19 cellular contexts compared by ENCODE assay signal in the genomic region with DNA sequence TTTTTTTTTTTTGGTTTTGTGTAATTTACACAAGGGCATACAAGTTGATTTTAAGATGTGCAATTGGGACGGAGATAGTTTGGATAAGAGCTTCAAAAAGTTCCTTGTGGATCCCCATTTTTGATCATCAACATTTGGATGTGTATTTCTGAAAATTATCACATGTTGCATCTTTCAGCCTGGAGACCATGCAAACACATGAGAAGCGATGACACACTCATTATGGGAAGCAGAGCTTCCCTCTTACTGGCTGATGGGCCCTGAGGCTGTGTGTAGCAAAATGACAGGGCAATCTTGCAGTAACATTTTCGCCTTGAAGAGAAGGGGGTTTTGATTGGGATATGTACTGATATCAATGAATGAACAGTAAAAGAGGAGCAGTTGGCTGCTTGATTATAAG. TPM values are rescaled to one million over a fixed set of nuclear protein-coding genes. Genes with fewer than 3 reads are reported as not detected.
DNase-seq lines count a peak whose midpoint lies in the region; ATAC-seq, FAIRE-seq and TF ChIP-seq lines count a peak whose summit lies in the region.
"Had no signal": no experiment of that assay in that cellular context is flagged by ENCODE, and none has a peak within 500 bp of the region (broad histone marks: within the 10 kb centered on the region; RNA-seq: fewer than 3 reads in every experiment).

No MANE protein-coding gene starts in this region.

- CTCF ChIA-PET in naive thymus-derived CD4-positive, alpha-beta T cell (lab: Charles Lee), result interaction anchor here (0.7 kb wide), 1 partner anchor 19 kb away, joined by 5 read pairs; no protein-coding TSS in a partner anchor

- H3K4me3 Mint-ChIP-seq in naive thymus-derived CD4-positive, alpha-beta T cell, result no peak overlapping the region
- no peak overlapping the region for H3K4me3 Mint-ChIP-seq in endothelial cell (ENCODE audit: unreplicated experiment)
- H3K4me3 Mint-ChIP-seq: CD8-positive, alpha-beta memory T cell had no signal

- DNase-seq in CD1c-positive myeloid dendritic cell (ENCODE audit: extremely low spot score) (peak; percentile 55), MV-4-11 (lab: John Stamatoyannopoulos, UW) (peak; percentile 11), bronchial epithelial cell (ENCODE audit: low read depth) (peak; percentile 29), putamen (ENCODE audit: low spot score) (no peak), endothelial cell (ENCODE audit: low spot score) (no peak)
- no peak for DNase-seq in naive thymus-derived CD4-positive, alpha-beta T cell
- DNase-seq: CD8-positive, alpha-beta memory T cell; HCEC 1CT; NCI-H1105 treated with DMSO at 0.1 percent for 48 hours; NCI-H1694; NCI-H2081 treated with DMSO at 0.1 percent for 48 hours; NCI-H446 treated with DMSO at 0.1 percent for 48 hours; NCI-H69; Peyer's patch had no signal

- peaks cover 0 to 4% (median 0%) of the 10 kb centered on the region in 7 donors for H3K4me1 Mint-ChIP-seq in naive thymus-derived CD4-positive, alpha-beta T cell
- H3K4me1 Mint-ChIP-seq in endothelial cell (ENCODE audit: unreplicated experiment), result peaks cover 14% of the 10 kb centered on the region
- H3K4me1 Mint-ChIP-seq: CD8-positive, alpha-beta memory T cell had no signal

- peaks cover 0 to 44% (median 0%) of the 10 kb centered on the region in 5 donors for H3K27me3 Mint-ChIP-seq in naive thymus-derived CD4-positive, alpha-beta T cell
- peaks cover 3% of the 10 kb centered on the region for H3K27me3 Mint-ChIP-seq in endothelial cell (ENCODE audit: unreplicated experiment)

- no peaks in the 10 kb centered on the region for H3K9me3 ChIP-seq in naive thymus-derived CD4-positive, alpha-beta T cell (ENCODE audit: control insufficient read depth in 2 of 3, low read length in 3 of 3)
- H3K9me3 ChIP-seq: BLaER1, Peyer's patch had no signal

- H3K9me3 Mint-ChIP-seq in naive thymus-derived CD4-positive, alpha-beta T cell, result peaks cover 0 to 2% (median 0%) of the 10 kb centered on the region in 11 donors
- no peaks in the 10 kb centered on the region for H3K9me3 Mint-ChIP-seq in endothelial cell (ENCODE audit: unreplicated experiment)
- H3K9me3 Mint-ChIP-seq: CD8-positive, alpha-beta memory T cell had no signal

- peaks cover 0 to 3% (median 0%) of the 10 kb centered on the region in 5 donors for H3K36me3 Mint-ChIP-seq in naive thymus-derived CD4-positive, alpha-beta T cell
- no peaks in the 10 kb centered on the region for H3K36me3 Mint-ChIP-seq in endothelial cell (ENCODE audit: low read depth, unreplicated experiment)
- H3K36me3 Mint-ChIP-seq: CD8-positive, alpha-beta memory T cell had no signal

- H3K27ac ChIP-seq in naive thymus-derived CD4-positive, alpha-beta T cell (ENCODE audit: low read depth, low read length), result no peak overlapping the region
- H3K27ac ChIP-seq: BLaER1, Peyer's patch had no signal

- intact Hi-C loops in naive thymus-derived CD4-positive, alpha-beta T cell (cut with micrococcal nuclease), result no loop called here

- H3K36me3 ChIP-seq in bronchial epithelial cell (ENCODE audit: control insufficient read depth, insufficient read depth, low read length), result no peaks in the 10 kb centered on the region
- H3K36me3 ChIP-seq in naive thymus-derived CD4-positive, alpha-beta T cell (ENCODE audit: control insufficient read depth in 2 of 3, insufficient read depth in 3 of 3, low read length in 3 of 3), result no peaks in the 10 kb centered on the region
- H3K36me3 ChIP-seq: BLaER1, Peyer's patch had no signal

- no peaks in the 10 kb centered on the region for H3K4me1 ChIP-seq in naive thymus-derived CD4-positive, alpha-beta T cell (ENCODE audit: control insufficient read depth in 2 of 2, insufficient read depth in 2 of 2, low read length in 2 of 2)
- H3K4me1 ChIP-seq: BLaER1, Peyer's patch had no signal

- peak; percentile 53 for ATAC-seq in naive thymus-derived CD4-positive, alpha-beta T cell
- no peak for ATAC-seq in GM21786 (IDR thresholded peaks at IDR 0.05; ENCODE audit: unreplicated experiment)
- ATAC-seq in HG03469 (IDR thresholded peaks at IDR 0.05; ENCODE audit: unreplicated experiment), result no peak
- ATAC-seq: Right ventricle myocardium inferior had no signal

- H3K27ac Mint-ChIP-seq in naive thymus-derived CD4-positive, alpha-beta T cell, result peak overlapping the region in 1 of 9 donors; percentile 38
- H3K27ac Mint-ChIP-seq in endothelial cell (ENCODE audit: unreplicated experiment), result no peak overlapping the region
- H3K27ac Mint-ChIP-seq: CD8-positive, alpha-beta memory T cell had no signal

- no peak overlapping the region for H3K4me3 ChIP-seq in bronchial epithelial cell (ENCODE audit: low read depth, low read length)
- no peak overlapping the region for H3K4me3 ChIP-seq in naive thymus-derived CD4-positive, alpha-beta T cell (ENCODE audit: low read length)
- H3K4me3 ChIP-seq: BLaER1, Peyer's patch had no signal

- TF ChIP-seq CTCF in bronchial epithelial cell (IDR thresholded peaks at IDR 0.05; ENCODE audit: insufficient read depth, low read length, severe bottlenecking) (no peak), endothelial cell (IDR thresholded peaks at IDR 0.05; ENCODE audit: unreplicated experiment) (no peak)

- FAIRE-seq in bronchial epithelial cell (lab: Jason Lieb, UNC), result no peak
- FAIRE-seq: A204.1 had no signal

- POLR2A ChIA-PET in naive thymus-derived CD4-positive, alpha-beta T cell (lab: Charles Lee), result interaction anchor here (0.6 to 1.8 kb wide), 3 partner anchors 14 to 1000 kb away, joined by 3 to 12 read pairs (median 3); no protein-coding TSS in a partner anchor

- no peaks in the 10 kb centered on the region for H3K27me3 ChIP-seq in bronchial epithelial cell (ENCODE audit: control insufficient read depth, insufficient read depth, low read length)
- no peaks in the 10 kb centered on the region for H3K27me3 ChIP-seq in naive thymus-derived CD4-positive, alpha-beta T cell (ENCODE audit: control insufficient read depth in 2 of 2, insufficient read depth in 2 of 2, low read length in 2 of 2)
- H3K27me3 ChIP-seq: BLaER1, Peyer's patch had no signal

RNA-seq across cellular contexts. Expression of a gene that starts 22.0 kb away (rescaled TPM):
- total RNA-seq in bronchial epithelial cell (12.6 and 17.4 TPM in 2 replicates), endothelial cell (ENCODE audit: unreplicated experiment) (34.7 TPM)
- total RNA-seq in naive thymus-derived CD4-positive, alpha-beta T cell, result 10 to 100 TPM; 20.3 to 34.8 (median 32.4) TPM
- 10 to 100 TPM; 17.1 to 25.4 TPM for polyA plus RNA-seq in naive thymus-derived CD4-positive, alpha-beta T cell

RNA-seq across cellular contexts. Expression of a gene that starts 46.6 kb away (rescaled TPM):
- total RNA-seq in bronchial epithelial cell (20.5 and 39.4 TPM in 2 replicates), endothelial cell (ENCODE audit: unreplicated experiment) (58.8 TPM)
- total RNA-seq in naive thymus-derived CD4-positive, alpha-beta T cell, result 10 to 100 TPM in 4 of 5 experiments, 1 to 10 TPM in 1; 8.1 to 34.6 (median 22.6) TPM
- polyA plus RNA-seq in naive thymus-derived CD4-positive, alpha-beta T cell, result 10 to 100 TPM; 44.4 to 52.0 TPM

Comparison
In these comparisons a context has a peak if more than half of its experiments do, and no peak if none do; other contexts are left out.
1. DNase-seq: peak in CD1c-positive myeloid dendritic cell (single experiment), MV-4-11 (single experiment) and bronchial epithelial cell (single experiment); none in naive thymus-derived CD4-positive, alpha-beta T cell (0 of 9), putamen (single experiment) and endothelial cell (single experiment).